ENCODE assay signal across 9 cellular contexts in the genomic region with DNA sequence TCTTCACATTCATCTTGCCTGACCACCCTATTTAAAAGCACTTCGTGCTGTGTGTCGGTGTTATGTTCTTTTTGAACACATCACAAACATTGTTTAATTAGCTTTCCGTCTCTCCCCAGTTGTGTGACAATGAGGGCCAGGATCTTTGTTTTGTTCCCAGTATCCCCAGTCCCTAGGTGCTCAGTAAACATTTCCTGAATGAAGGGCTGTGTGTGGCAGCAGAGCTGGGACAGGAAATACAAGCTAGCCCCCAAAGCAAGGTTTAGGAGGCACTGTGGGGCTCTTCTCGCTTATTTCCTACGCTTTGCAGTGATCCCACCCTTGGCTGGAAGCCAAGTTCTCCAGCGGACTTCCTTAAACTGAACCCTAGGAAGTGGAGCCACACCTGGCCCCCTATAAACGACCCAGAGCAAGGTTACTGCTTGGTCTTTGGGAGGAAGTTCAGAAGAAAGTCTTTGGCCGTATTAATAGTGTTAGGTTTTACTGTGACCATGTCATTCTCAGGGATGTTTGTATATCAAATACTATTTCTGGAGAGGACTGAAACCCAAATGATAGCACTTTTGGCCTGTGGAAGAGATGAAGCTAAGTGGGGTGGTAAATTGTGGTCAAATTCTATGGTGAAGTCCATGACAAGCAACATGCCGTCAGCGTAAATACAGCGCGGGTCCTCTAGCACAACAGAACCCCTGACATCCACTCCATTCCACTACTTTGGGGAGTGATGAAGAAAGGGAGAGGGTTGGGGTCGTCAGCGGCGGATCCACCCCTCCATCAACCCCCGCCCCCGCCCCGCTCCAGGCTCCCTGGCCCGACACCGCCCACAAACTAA. TPM values are rescaled to one million over a fixed set of nuclear protein-coding genes. Genes with fewer than 3 reads are reported as not detected.
A peak's percentile ranks its signal among the peaks of the same experiment; 100 is the strongest.
DNase-seq lines count a peak whose midpoint lies in the region; ATAC-seq, FAIRE-seq and TF ChIP-seq lines count a peak whose summit lies in the region.
"Had no signal": no experiment of that assay in that cellular context is flagged by ENCODE, and none has a peak within 500 bp of the region (broad histone marks: within the 10 kb centered on the region; RNA-seq: fewer than 3 reads in every experiment).

No MANE protein-coding gene starts in this region.

- H3K4me2 ChIP-seq in OCI-LY3 (ENCODE audit: low read length): peak overlapping the region; percentile 96
- H3K4me2 ChIP-seq in endothelial cell of umbilical vein (ENCODE audit: insufficient read depth, low read length): peak overlapping the region; percentile 70

- FAIRE-seq in endothelial cell of umbilical vein (lab: Jason Lieb, UNC): peak; percentile 55

- CTCF ChIA-PET in endothelial cell of umbilical vein (lab: Charles Lee): interaction anchor here (1.0 to 9.3 kb wide), 8 partner anchors 16 to 286 kb away, joined by 3 to 270 read pairs (median 12); a partner anchor contains a TSS

- no peak for ATAC-seq in HG03460 (IDR thresholded peaks at IDR 0.05; ENCODE audit: unreplicated experiment)

- DNase-seq in GM12864 (ENCODE audit: low read depth): no peak
- peak; percentile 27 for DNase-seq in endothelial cell of umbilical vein (ENCODE audit: low read depth, low spot score)
- DNase-seq in stimulated activated CD4-positive, alpha-beta T cell treated with anti-CD3 and anti-CD28 coated beads, Interleukin-1b, Interleukin-23, amount 100 ng/mL, for 48 hours: no peak
- no peak for DNase-seq in lower leg skin (ENCODE audit: low spot score in 2 of 2)
- no peak for DNase-seq in NCI-H226

- H3K4me3 ChIP-seq in GM12864 (ENCODE audit: low read depth, low read length) (peak overlapping the region; percentile 87), OCI-LY3 (ENCODE audit: low read length) (peak overlapping the region; percentile 95), endothelial cell of umbilical vein (replicated peaks in 1 of 3; ENCODE audit: insufficient read depth in 1 of 3, low read depth in 1 of 3, low read length in 3 of 3) (peak overlapping the region in 2 of 3 experiments; percentile 21 to 83), rectal smooth muscle tissue (ENCODE audit: low read length) (peak overlapping the region; percentile 57), lower leg skin (ENCODE audit: low read depth, poor library complexity, severe bottlenecking) (no peak overlapping the region)

- dilution Hi-C loops in endothelial cell of umbilical vein (cut with MboI; ENCODE audit: extremely low pct_ligation_motif_present, low sequenced_read_pairs): no loop called here

- TF ChIP-seq CTCF in GM12864 (IDR thresholded peaks at IDR 0.05; ENCODE audit: low read depth, low read length, missing control alignments) (no peak), OCI-LY3 (IDR thresholded peaks at IDR 0.05; ENCODE audit: low read depth, low read length) (no peak), endothelial cell of umbilical vein (IDR thresholded peaks at IDR 0.05; ENCODE audit: extremely low read depth in 1 of 2, insufficient read depth in 1 of 2, low read depth in 1 of 2, low read length in 2 of 2) (no peak), lower leg skin (IDR thresholded peaks at IDR 0.05) (no peak)

- intact Hi-C loops in endothelial cell of umbilical vein (cut with micrococcal nuclease): loop anchor here (1.0 kb wide), 1 partner anchor 17 kb away; a partner anchor contains a TSS
- intact Hi-C loops in lower leg skin (cut with DNase I; ENCODE audit: low total_unique reads): loop anchor here (2.0 kb wide), 1 partner anchor 111 kb away; no protein-coding TSS in a partner anchor

- H3K9me3 ChIP-seq in OCI-LY3 (ENCODE audit: insufficient read depth, low read length) (no peaks in the 10 kb centered on the region), endothelial cell of umbilical vein (replicated peaks; ENCODE audit: control insufficient read depth, insufficient read depth, low read length) (no peaks in the 10 kb centered on the region)
- H3K9me3 ChIP-seq: adrenal gland had no signal

- H3K4me1 ChIP-seq in OCI-LY3 (ENCODE audit: low read length) (peaks cover 10% of the 10 kb centered on the region; the same call in 1 of the 2 replicates), endothelial cell of umbilical vein (ENCODE audit: control insufficient read depth, extremely low read depth, insufficient read depth, low read length) (peaks cover 16% of the 10 kb centered on the region), rectal smooth muscle tissue (ENCODE audit: control insufficient read depth, insufficient read depth, low read length) (peaks cover 7% of the 10 kb centered on the region)

- H4K20me1 ChIP-seq in OCI-LY3 (ENCODE audit: insufficient read depth, low read length): no peaks in the 10 kb centered on the region
- H4K20me1 ChIP-seq in endothelial cell of umbilical vein (replicated peaks; ENCODE audit: control insufficient read depth, extremely low read depth, insufficient read depth, low read length): no peaks in the 10 kb centered on the region

- WGBS in lower leg skin, 2 donors: 16 to 17% methylated on average over 18 to 20 of the region's 20 CpGs

- H2AFZ ChIP-seq in OCI-LY3 (ENCODE audit: low read depth, low read length): peak overlapping the region; percentile 73
- peak overlapping the region; percentile 78 for H2AFZ ChIP-seq in endothelial cell of umbilical vein (ENCODE audit: low read depth, low read length)

- POLR2A ChIA-PET in endothelial cell of umbilical vein (lab: Charles Lee): no interaction called here

- TF ChIP-seq POLR2A in endothelial cell of umbilical vein (IDR thresholded peaks at IDR 0.05; ENCODE audit: low read depth, low read length) (no peak), lower leg skin (IDR thresholded peaks at IDR 0.05) (no peak)

- no peak overlapping the region; the same call in 1 of the 2 replicates for H3K9ac ChIP-seq in OCI-LY3 (ENCODE audit: low read length)
- H3K9ac ChIP-seq in endothelial cell of umbilical vein (replicated peaks; ENCODE audit: extremely low read depth, insufficient read depth, low read length): no peak overlapping the region
- H3K9ac ChIP-seq in rectal smooth muscle tissue (ENCODE audit: low read length): no peak overlapping the region

- H3K27ac ChIP-seq in OCI-LY3 (ENCODE audit: low read length) (no peak overlapping the region), endothelial cell of umbilical vein (ENCODE audit: insufficient read depth, low read depth, low read length) (no peak overlapping the region), rectal smooth muscle tissue (ENCODE audit: low read depth, low read length) (no peak overlapping the region)

- H3K27me3 ChIP-seq in OCI-LY3 (ENCODE audit: low read depth, low read length) (peaks cover 22% of the 10 kb centered on the region), endothelial cell of umbilical vein (ENCODE audit: control insufficient read depth in 2 of 2, insufficient read depth in 2 of 2, low read length in 2 of 2) (peaks cover 0 to 2% of the 10 kb centered on the region in 2 experiments), rectal smooth muscle tissue (ENCODE audit: control insufficient read depth, insufficient read depth, low read length) (no peaks in the 10 kb centered on the region)
- H3K27me3 ChIP-seq: adrenal gland had no signal

- H3K36me3 ChIP-seq in OCI-LY3 (replicated peaks; ENCODE audit: low read depth, low read length): no peaks in the 10 kb centered on the region
- peaks cover 0 to 3% of the 10 kb centered on the region in 2 experiments for H3K36me3 ChIP-seq in endothelial cell of umbilical vein (ENCODE audit: control insufficient read depth in 2 of 2, extremely low read depth in 1 of 2, insufficient read depth in 2 of 2, low read length in 2 of 2)
- no peaks in the 10 kb centered on the region for H3K36me3 ChIP-seq in rectal smooth muscle tissue (ENCODE audit: control insufficient read depth, insufficient read depth, low read length)
- H3K36me3 ChIP-seq: adrenal gland had no signal

- no peaks in the 10 kb centered on the region for H3K9me1 ChIP-seq in endothelial cell of umbilical vein (replicated peaks; ENCODE audit: control insufficient read depth, extremely low read depth, insufficient read depth, low read length)

- no TSS peak for BruUV-seq in endothelial cell of umbilical vein (replicated peaks; lab: Mats Ljungman, UMichigan)

- H3K79me2 ChIP-seq in OCI-LY3 (ENCODE audit: low read length) (no peaks in the 10 kb centered on the region), endothelial cell of umbilical vein (ENCODE audit: control insufficient read depth, insufficient read depth, low read length) (no peaks in the 10 kb centered on the region)

TF ChIP-seq in endothelial cell of umbilical vein, 7 proteins besides CTCF, POLR2A, EP300 and RAD21 (continues in another document):
- TF ChIP-seq EZH2 (IDR thresholded peaks at IDR 0.05; ENCODE audit: borderline replicate concordance, low read depth, low read length, severe bottlenecking): no peak

RNA-seq across cellular contexts. Expression of a gene that starts 0.6 kb away (rescaled TPM):
- 11.0 and 12.7 TPM in 2 replicates for total RNA-seq in endothelial cell of umbilical vein
- 9.1 and 9.5 TPM in 2 replicates for polyA plus RNA-seq in endothelial cell of umbilical vein
- 10.2 and 11.4 TPM in 2 replicates for polyA plus RNA-seq in endothelial cell of umbilical vein (2011; cell fraction: cytosol; rRNA removed)
- polyA plus RNA-seq in endothelial cell of umbilical vein (2011; cell fraction: nucleus; rRNA removed): 7.8 and 8.5 TPM in 2 replicates
- polyA plus RNA-seq in endothelial cell of umbilical vein (2012): 4.8 and 5.8 TPM in 2 replicates
- 7.3 and 9.4 TPM in 2 replicates for polyA minus RNA-seq in endothelial cell of umbilical vein
- 13.1 TPM for polyA minus RNA-seq in endothelial cell of umbilical vein (2011; cell fraction: cytosol; rRNA and poly(A)+ RNA removed)
- 2.0 and 2.8 TPM in 2 replicates for polyA minus RNA-seq in endothelial cell of umbilical vein (2011; cell fraction: nucleus; rRNA and poly(A)+ RNA removed)
- total RNA-seq in lower leg skin: 10 to 100 TPM; 17.5 to 36.7 (median 34.2) TPM

RNA-seq across cellular contexts. Expression of a gene that starts 16.6 kb away (rescaled TPM):
- total RNA-seq in endothelial cell of umbilical vein (1,327 and 1,339 TPM in 2 replicates), lower leg skin (1,000 to 10,000 TPM; 1,714 to 2,467 (median 2,118) TPM)
- 1,956 and 2,053 TPM in 2 replicates for polyA plus RNA-seq in endothelial cell of umbilical vein
- polyA plus RNA-seq in endothelial cell of umbilical vein (2011; cell fraction: cytosol; rRNA removed): 2,740 and 3,664 TPM in 2 replicates
- polyA plus RNA-seq in endothelial cell of umbilical vein (2011; cell fraction: nucleus; rRNA removed): 979 and 1,138 TPM in 2 replicates
- 2,181 and 2,192 TPM in 2 replicates for polyA plus RNA-seq in endothelial cell of umbilical vein (2012)
- polyA minus RNA-seq in endothelial cell of umbilical vein: 780 and 808 TPM in 2 replicates
- 702 TPM for polyA minus RNA-seq in endothelial cell of umbilical vein (2011; cell fraction: cytosol; rRNA and poly(A)+ RNA removed)
- 141 and 181 TPM in 2 replicates for polyA minus RNA-seq in endothelial cell of umbilical vein (2011; cell fraction: nucleus; rRNA and poly(A)+ RNA removed)

RNA-seq across cellular contexts. Expression of a gene that starts 45.3 kb away (rescaled TPM):
- total RNA-seq in endothelial cell of umbilical vein: 1.1 and 2.0 TPM in 2 replicates
- polyA plus RNA-seq in endothelial cell of umbilical vein: 1.6 and 1.7 TPM in 2 replicates
- 1.4 and 1.6 TPM in 2 replicates for polyA plus RNA-seq in endothelial cell of umbilical vein (2011; cell fraction: cytosol; rRNA removed)
- polyA plus RNA-seq in endothelial cell of umbilical vein (2011; cell fraction: nucleus; rRNA removed): 2.2 and 3.7 TPM in 2 replicates
- polyA plus RNA-seq in endothelial cell of umbilical vein (2012): 1.2 and 2.3 TPM in 2 replicates
- 0.70 and 2.0 TPM in 2 replicates for polyA minus RNA-seq in endothelial cell of umbilical vein
- polyA minus RNA-seq in endothelial cell of umbilical vein (2011; cell fraction: cytosol; rRNA and poly(A)+ RNA removed): 4.2 TPM
- polyA minus RNA-seq in endothelial cell of umbilical vein (2011; cell fraction: nucleus; rRNA and poly(A)+ RNA removed): 0.48 TPM in 2 replicates
- total RNA-seq in lower leg skin: 10 to 100 TPM; 51.3 to 73.2 (median 56.8) TPM

Comparison
In these comparisons a context has a peak if more than half of its experiments do, and no peak if none do; other contexts are left out.
1. RNA of a gene that starts 45.3 kb away (total RNA-seq): 51.3 to 73.2 TPM in lower leg skin; 1.1 to 2.0 TPM in endothelial cell of umbilical vein; every median in the first group is over 10 times any median in the second.